ENCODE assay signal across 8 cellular contexts in the genomic region with DNA sequence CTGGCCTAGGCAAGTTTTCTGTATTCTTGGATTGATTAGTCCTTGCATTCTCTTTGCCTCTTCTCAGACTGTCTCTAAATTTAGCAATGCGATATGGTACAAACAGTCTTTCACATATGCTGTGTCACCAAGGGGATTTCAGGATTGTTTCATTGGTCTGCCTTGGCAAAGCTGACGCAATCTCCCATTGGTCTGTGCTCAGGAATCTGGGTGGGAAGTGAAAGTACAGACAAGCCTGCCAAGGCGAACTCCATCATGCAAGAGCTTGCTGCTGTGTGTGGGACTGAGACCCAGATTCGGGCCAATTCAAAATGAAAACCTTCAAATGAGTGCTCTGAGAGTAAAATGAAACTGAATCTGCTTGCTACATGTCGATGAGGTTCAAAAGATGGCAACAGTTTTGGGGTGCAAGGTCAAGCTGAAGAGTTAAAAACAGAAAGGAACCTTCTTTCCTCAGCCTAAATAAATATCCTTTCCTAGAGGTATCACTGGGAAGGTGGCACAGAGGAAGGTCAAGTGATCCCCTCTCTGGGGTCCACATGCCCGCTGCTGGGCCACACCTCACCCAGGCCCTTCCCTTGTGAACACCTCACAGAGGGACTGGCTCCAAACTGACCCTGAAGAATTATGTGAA.
DNase-seq lines count a peak whose midpoint lies in the region; ATAC-seq, FAIRE-seq and TF ChIP-seq lines count a peak whose summit lies in the region.

No MANE protein-coding gene starts in this region.

- peak overlapping the region; percentile 49 for H3K4me3 ChIP-seq in MM.1S (ENCODE audit: low read length)

- no peak for TF ChIP-seq POLR2A in GM12891 (IDR thresholded peaks at IDR 0.05; ENCODE audit: low read depth, low read length)

- H3K27me3 ChIP-seq in MM.1S (replicated peaks; ENCODE audit: insufficient read depth, low read length) = no peaks in the 10 kb centered on the region

- no peaks in the 10 kb centered on the region for H3K9me3 ChIP-seq in MM.1S (replicated peaks; ENCODE audit: insufficient read depth, low read length)

- H2AFZ ChIP-seq in MM.1S (ENCODE audit: low read length) = peak overlapping the region; percentile 69

- H4K20me1 ChIP-seq in MM.1S (ENCODE audit: insufficient read depth, low read length) = no peaks in the 10 kb centered on the region

- no peak for DNase-seq in GM12891 (ENCODE audit: insufficient read length, low spot score)
- DNase-seq in MM.1S = peak; percentile 75
- peak; percentile 92 for DNase-seq in amniotic epithelial cell (ENCODE audit: low read depth)
- DNase-seq in iris pigment epithelial cell (ENCODE audit: low read depth) = peak; percentile 99
- peak in 2 of 3 experiments; percentile 27 for DNase-seq in stimulated activated CD4-positive, alpha-beta T cell treated with anti-CD3 and anti-CD28 coated beads, TNF-alpha, amount 100 ng/mL, for 24 hours (ENCODE audit: low read depth in 3 of 3)
- DNase-seq in mesenteric fat pad (ENCODE audit: low spot score) = no peak
- DNase-seq in NCI-H1092 (lab: John Stamatoyannopoulos, UW) = no peak

- no peak for TF ChIP-seq CTCF in MM.1S (IDR thresholded peaks at IDR 0.05; ENCODE audit: low read length)

- H3K4me2 ChIP-seq in MM.1S (ENCODE audit: low read depth, low read length) = peak overlapping the region; percentile 82

- no peaks in the 10 kb centered on the region for H3K36me3 ChIP-seq in MM.1S (replicated peaks; ENCODE audit: insufficient read depth, low read length)

- H3F3A ChIP-seq in MM.1S (ENCODE audit: insufficient read depth, low read length) = peaks cover 11% of the 10 kb centered on the region

- peak; percentile 83 for ATAC-seq in GM21825 (IDR thresholded peaks at IDR 0.05; ENCODE audit: unreplicated experiment)

- no peaks in the 10 kb centered on the region for H3K9me2 ChIP-seq in MM.1S (replicated peaks; ENCODE audit: insufficient read depth, low read length)

- peak overlapping the region; percentile 64 for H3K9ac ChIP-seq in MM.1S (ENCODE audit: low read length)

- peak; percentile 52 for FAIRE-seq in GM12891 (lab: Jason Lieb, UNC)

- peaks cover 52% of the 10 kb centered on the region for H3K4me1 ChIP-seq in MM.1S (ENCODE audit: low read length)

- H3K27ac ChIP-seq in MM.1S (ENCODE audit: low read length) = peak overlapping the region; percentile 90

- H3K79me2 ChIP-seq in MM.1S (ENCODE audit: low read length) = no peaks in the 10 kb centered on the region

TF ChIP-seq in GM12891, 5 proteins besides CTCF, POLR2A, EP300 and RAD21:
- TF ChIP-seq PAX5 (IDR thresholded peaks at IDR 0.05; ENCODE audit: insufficient read depth, low read length, severe bottlenecking) = no peak
- peak; percentile 85 for TF ChIP-seq SPI1 (IDR thresholded peaks at IDR 0.05; ENCODE audit: low read depth, low read length)
- TF ChIP-seq TAF1 (IDR thresholded peaks at IDR 0.05; ENCODE audit: low read depth, low read length) = no peak

Comparison
In these comparisons a context has a peak if more than half of its experiments do, and no peak if none do; other contexts are left out.
1. DNase-seq: peak in MM.1S (single experiment), amniotic epithelial cell (single experiment), iris pigment epithelial cell (single experiment) and stimulated activated CD4-positive, alpha-beta T cell treated with anti-CD3 and anti-CD28 coated beads, TNF-alpha, amount 100 ng/mL, for 24 hours (2 of 3); none in GM12891 (single experiment), mesenteric fat pad (single experiment) and NCI-H1092 (single experiment).